In the genomic region with DNA sequence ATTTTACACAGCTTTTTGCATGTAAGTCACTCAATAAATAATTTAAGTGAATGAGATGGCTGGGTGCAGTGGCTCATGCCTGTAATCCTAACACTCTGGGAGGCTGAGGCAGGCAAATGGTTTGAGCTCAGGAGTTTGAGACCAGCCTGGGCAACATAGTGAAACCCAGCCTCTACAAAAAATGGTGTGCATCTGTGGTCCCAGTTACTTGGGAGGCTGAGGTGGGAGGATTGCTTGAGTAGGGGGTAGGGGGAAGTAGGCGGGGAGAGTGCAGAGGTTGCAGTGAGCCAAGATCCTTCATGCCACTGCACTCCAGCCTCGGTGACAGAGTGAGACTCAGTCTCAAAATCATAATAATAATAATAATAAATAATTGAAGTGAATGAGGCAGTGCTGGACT, we compare ENCODE assay signal across 15 cellular contexts. TPM values are rescaled to one million over a fixed set of nuclear protein-coding genes. Genes with fewer than 3 reads are reported as not detected.
DNase-seq lines count a peak whose midpoint lies in the region; ATAC-seq and TF ChIP-seq lines count a peak whose summit lies in the region.
"Had no signal": no experiment of that assay in that cellular context is flagged by ENCODE, and none has a peak within 500 bp of the region (broad histone marks: within the 10 kb centered on the region; RNA-seq: fewer than 3 reads in every experiment).

No MANE protein-coding gene starts in this region.

- peaks cover 83% of the 10 kb centered on the region for H3K4me1 Mint-ChIP-seq in activated naive CD8-positive, alpha-beta T cell treated with anti-CD3 and anti-CD28 coated beads, Interleukin-2, amount 50 U/mL, for 24 hours

- WGBS in IMR-90 (ENCODE audit: extremely low coverage in 2 of 2, insufficient read length in 1 of 2), 2 experiments, result no CpG with 5 or more reads among the region's 2 CpGs
- WGBS in suprapubic skin, result 74% methylated on average over 2 of the region's 2 CpGs

- H3K27me3 Mint-ChIP-seq in activated naive CD8-positive, alpha-beta T cell treated with anti-CD3 and anti-CD28 coated beads, Interleukin-2, amount 50 U/mL, for 24 hours, result no peaks in the 10 kb centered on the region
- H3K27me3 Mint-ChIP-seq: activated B cell treated with CpG ODN at 0.5 μM for 24 hours had no signal

- H2BK20ac ChIP-seq in IMR-90 (ENCODE audit: low read depth, low read length), result no peak overlapping the region

- H3K4me1 ChIP-seq in IMR-90 (ENCODE audit: control insufficient read depth, insufficient read depth, low read length), result peaks cover 35% of the 10 kb centered on the region
- H3K4me1 ChIP-seq in mucosa of rectum (ENCODE audit: control insufficient read depth in 2 of 2, insufficient read depth in 2 of 2, low read length in 2 of 2), result peaks cover 41 to 57% of the 10 kb centered on the region in 2 donors
- H3K4me1 ChIP-seq in suprapubic skin, result peaks cover 83% of the 10 kb centered on the region

- H2AK5ac ChIP-seq in IMR-90 (ENCODE audit: low read depth, low read length), result no peak overlapping the region

- H2BK15ac ChIP-seq in IMR-90 (ENCODE audit: low read depth, low read length), result no peak overlapping the region

- no peak overlapping the region for H2AK9ac ChIP-seq in IMR-90 (replicated peaks; ENCODE audit: low read depth, low read length, poor library complexity)

- BruUV-seq in IMR-90 (replicated peaks; lab: Mats Ljungman, UMichigan), result no TSS peak

- H3K36me3 ChIP-seq in IMR-90 (ENCODE audit: control insufficient read depth, insufficient read depth, low read length) (peaks cover 3% of the 10 kb centered on the region; the same call in 1 of the 2 replicates), mucosa of rectum (ENCODE audit: control insufficient read depth in 2 of 2, insufficient read depth in 2 of 2, low read length in 2 of 2) (no peaks in the 10 kb centered on the region), suprapubic skin (peaks cover 6% of the 10 kb centered on the region)

- H3K18ac ChIP-seq in IMR-90 (ENCODE audit: low read depth, low read length), result no peak overlapping the region

- no peak for ATAC-seq in IMR-90 (ENCODE audit: low read depth)
- no peak for ATAC-seq in activated naive CD8-positive, alpha-beta T cell treated with anti-CD3 and anti-CD28 coated beads, Interleukin-2, amount 50 U/mL, for 24 hours
- no peak for ATAC-seq in GM18520 (IDR thresholded peaks at IDR 0.05; ENCODE audit: unreplicated experiment)
- no peak for ATAC-seq in GM21367 (IDR thresholded peaks at IDR 0.05; ENCODE audit: unreplicated experiment)
- ATAC-seq: natural killer cell had no signal

- POLR2A ChIA-PET in IMR-90 (lab: Charles Lee; ENCODE audit: unreplicated experiment), result no interaction called here

- H2BK5ac ChIP-seq in IMR-90 (ENCODE audit: low read depth, low read length, poor library complexity, severe bottlenecking), result no peak overlapping the region

- no peaks in the 10 kb centered on the region for H3K9me3 ChIP-seq in IMR-90 (ENCODE audit: control insufficient read depth, insufficient read depth, low read length)
- H3K9me3 ChIP-seq in mucosa of rectum (ENCODE audit: control insufficient read depth in 2 of 2, low read length in 2 of 2), result no peaks in the 10 kb centered on the region
- H3K9me3 ChIP-seq in suprapubic skin, result no peaks in the 10 kb centered on the region

- H3K14ac ChIP-seq in IMR-90 (replicated peaks; ENCODE audit: low read depth, low read length), result no peak overlapping the region

- peaks cover 1% of the 10 kb centered on the region for H3K36me3 Mint-ChIP-seq in activated naive CD8-positive, alpha-beta T cell treated with anti-CD3 and anti-CD28 coated beads, Interleukin-2, amount 50 U/mL, for 24 hours (ENCODE audit: low read depth)
- H3K36me3 Mint-ChIP-seq: natural killer cell had no signal

- intact Hi-C loops in IMR-90 (cut with micrococcal nuclease), result no loop called here

- TF ChIP-seq CTCF in IMR-90 (conservative IDR thresholded peaks at IDR 0.05; ENCODE audit: low read depth, low read length) (no peak), suprapubic skin (IDR thresholded peaks at IDR 0.05) (no peak)

- H3K79me1 ChIP-seq in IMR-90 (ENCODE audit: low read depth in 1 of 2, low read length in 2 of 2), result peaks cover 19 to 86% of the 10 kb centered on the region in 2 experiments

- H3K9ac ChIP-seq in IMR-90 (ENCODE audit: low read depth, low read length), result no peak overlapping the region
- no peak overlapping the region for H3K9ac ChIP-seq in mucosa of rectum (ENCODE audit: low read depth in 1 of 2, low read length in 2 of 2)

- H4K5ac ChIP-seq in IMR-90 (ENCODE audit: low read depth, low read length), result no peak overlapping the region

- no peak overlapping the region for H4K91ac ChIP-seq in IMR-90 (ENCODE audit: insufficient read depth, low read depth, low read length)

- no peak overlapping the region for H3K56ac ChIP-seq in IMR-90 (ENCODE audit: extremely low read depth, insufficient read depth, low read length)

- CTCF ChIA-PET in IMR-90 (lab: Yijun Ruan, JAX), result no interaction called here

- H2AFZ ChIP-seq in IMR-90 (replicated peaks; ENCODE audit: low read length, poor library complexity), result no peak overlapping the region

- H4K8ac ChIP-seq in IMR-90 (ENCODE audit: low read depth in 2 of 2, low read length in 2 of 2), result no peak overlapping the region

- peaks cover 37% of the 10 kb centered on the region for H3K9me1 ChIP-seq in IMR-90 (ENCODE audit: insufficient read depth, low read length)

- no peak overlapping the region for H3K4me3 Mint-ChIP-seq in activated naive CD8-positive, alpha-beta T cell treated with anti-CD3 and anti-CD28 coated beads, Interleukin-2, amount 50 U/mL, for 24 hours
- H3K4me3 Mint-ChIP-seq: activated B cell treated with CpG ODN at 0.5 μM for 24 hours, natural killer cell had no signal

- H3K27ac ChIP-seq in IMR-90 (ENCODE audit: insufficient read depth, low read length) (no peak overlapping the region), mucosa of rectum (ENCODE audit: low read depth in 2 of 2, low read length in 2 of 2) (peak overlapping the region; percentile 19 to 64), suprapubic skin (no peak overlapping the region)

- DNase-seq in IMR-90, result no peak
- no peak for DNase-seq in activated naive CD8-positive, alpha-beta T cell treated with anti-CD3 and anti-CD28 coated beads, Interleukin-2, amount 50 U/mL, for 24 hours
- DNase-seq in suprapubic skin (ENCODE audit: low spot score in 2 of 2), result peak in 1 of 2 donors; percentile 44
- DNase-seq in activated CD4-positive, CD25-positive, alpha-beta regulatory T cell (lab: John Stamatoyannopoulos, UW), result no peak
- DNase-seq: activated B cell treated with CpG ODN at 0.5 μM for 24 hours; activated T-cell treated with anti-CD3 and anti-CD28 coated beads, Interleukin-2, amount 50 U/mL, for 1 hour; C1 segment of cervical spinal cord; DMS79 treated with DMSO at 0.1 percent for 48 hours; natural killer cell; NCI-H2029 treated with DMSO at 0.1 percent for 48 hours; stimulated activated CD4-positive, alpha-beta T cell treated with anti-CD3 and anti-CD28 coated beads, Interleukin-1b, Interleukin-23, amount 100 ng/mL, for 48 hours; T-helper 1 cell had no signal

- H3K4me3 ChIP-seq in IMR-90 (ENCODE audit: insufficient read depth, low read depth, low read length), result no peak overlapping the region
- H3K4me3 ChIP-seq in mucosa of rectum (ENCODE audit: low read length in 2 of 2), result peak overlapping the region; percentile 3 to 9
- H3K4me3 ChIP-seq in suprapubic skin, result peak overlapping the region; percentile 17

- dilution Hi-C loops in IMR-90 (cut with HindIII; ENCODE audit: low sequenced_read_pairs, unreplicated experiment), result no loop called here

- peaks cover 60% of the 10 kb centered on the region for H4K20me1 ChIP-seq in IMR-90 (ENCODE audit: insufficient read depth, low read length)

- TF ChIP-seq POLR2A in IMR-90 (IDR thresholded peaks at IDR 0.05; ENCODE audit: low read depth, low read length) (0 out of 2 replicates have a peak, but pooled peaks have one; percentile 14), suprapubic skin (IDR thresholded peaks at IDR 0.05) (no peak)

- H3K27me3 ChIP-seq in IMR-90 (ENCODE audit: control insufficient read depth, insufficient read depth, low read length), result no peaks in the 10 kb centered on the region
- H3K27me3 ChIP-seq in mucosa of rectum (ENCODE audit: control insufficient read depth in 2 of 2, insufficient read depth in 2 of 2, low read length in 2 of 2), result no peaks in the 10 kb centered on the region
- no peaks in the 10 kb centered on the region for H3K27me3 ChIP-seq in suprapubic skin

- H3K4me2 ChIP-seq in IMR-90 (ENCODE audit: low read depth, low read length), result no peak overlapping the region

- no peak for TF ChIP-seq RAD21 in IMR-90 (IDR thresholded peaks at IDR 0.05; ENCODE audit: low read length)

- 0 out of 2 replicates have a peak overlapping the region, but pooled peaks have one; percentile 24 for H3K4ac ChIP-seq in IMR-90 (ENCODE audit: low read depth, low read length)

- TF ChIP-seq EP300 in suprapubic skin (IDR thresholded peaks at IDR 0.05), result no peak

- in situ Hi-C loops in IMR-90 (cut with MboI; ENCODE audit: low sequenced_read_pairs), result no loop called here

- no peak overlapping the region for H3K23ac ChIP-seq in IMR-90 (ENCODE audit: low read depth, low read length)

- H3K27ac Mint-ChIP-seq in activated naive CD8-positive, alpha-beta T cell treated with anti-CD3 and anti-CD28 coated beads, Interleukin-2, amount 50 U/mL, for 24 hours, result peak overlapping the region; percentile 68

- H2BK120ac ChIP-seq in IMR-90 (ENCODE audit: low read depth, low read length), result no peak overlapping the region

- H3K9me3 Mint-ChIP-seq in activated naive CD8-positive, alpha-beta T cell treated with anti-CD3 and anti-CD28 coated beads, Interleukin-2, amount 50 U/mL, for 24 hours, result no peaks in the 10 kb centered on the region
- H3K9me3 Mint-ChIP-seq: activated B cell treated with CpG ODN at 0.5 μM for 24 hours, natural killer cell had no signal

TF ChIP-seq in IMR-90, 13 proteins besides CTCF, POLR2A, EP300 and RAD21 (continues in another document):
- no peak for TF ChIP-seq USF2 (IDR thresholded peaks at IDR 0.05; ENCODE audit: low read depth, low read length)
- TF ChIP-seq BHLHE40 (IDR thresholded peaks at IDR 0.05; ENCODE audit: low read depth, low read length), result no peak
- no peak for TF ChIP-seq MXI1 (IDR thresholded peaks at IDR 0.05; ENCODE audit: borderline replicate concordance, low read depth, low read length)
- no peak for TF ChIP-seq RFX5 (IDR thresholded peaks at IDR 0.05; ENCODE audit: low read depth, low read length)

RNA-seq across cellular contexts. Expression of gene KLF9, which starts 10.2 kb away (rescaled TPM):
- total RNA-seq in IMR-90 (2012; rRNA removed) (7.5 and 11.4 TPM in 2 replicates), suprapubic skin (100 to 1,000 TPM in 3 of 4 donors, 10 to 100 TPM in 1; 90.0 to 118 (median 109) TPM)
- polyA plus RNA-seq in IMR-90 (2012; rRNA removed), result 4.1 and 4.3 TPM in 2 replicates
- polyA plus RNA-seq in IMR-90 (2012; cell fraction: cytosol; rRNA removed), result 3.1 and 9.3 TPM in 2 replicates
- polyA plus RNA-seq in IMR-90 (2012; cell fraction: nucleus; rRNA removed; ENCODE audit: low replicate concordance), result 10.6 and 22.1 TPM in 2 replicates

Comparison
In these comparisons a context has a peak if more than half of its experiments do, and no peak if none do; other contexts are left out.
1. H3K27ac ChIP-seq: peak in mucosa of rectum (2 of 2); none in IMR-90 (single experiment) and suprapubic skin (single experiment).